ENCODE assay signal across 20 cellular contexts in the genomic region with DNA sequence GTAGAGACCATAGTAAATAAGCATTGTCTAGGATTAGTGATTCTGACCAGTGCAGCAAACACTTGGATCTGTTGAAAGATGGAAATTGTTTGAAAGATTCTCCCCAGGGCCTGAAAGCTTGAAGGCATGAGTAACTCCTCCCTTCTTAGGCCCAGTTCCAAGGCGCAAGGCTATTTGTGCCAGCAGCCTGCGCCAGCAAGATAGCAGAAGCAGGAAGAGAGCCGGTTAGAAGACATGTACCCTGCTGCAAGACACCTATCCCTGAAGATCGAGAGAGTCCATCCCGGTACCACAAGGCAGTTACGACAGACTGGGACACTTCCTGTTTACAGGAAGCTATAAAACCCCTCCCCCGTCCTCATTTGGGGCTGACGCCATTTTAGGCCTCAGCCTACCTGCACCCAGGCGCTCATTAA.
DNase-seq lines count a peak whose midpoint lies in the region; ATAC-seq and TF ChIP-seq lines count a peak whose summit lies in the region.
"Had no signal": no experiment of that assay in that cellular context is flagged by ENCODE, and none has a peak within 500 bp of the region (broad histone marks: within the 10 kb centered on the region; RNA-seq: fewer than 3 reads in every experiment).

No MANE protein-coding gene starts in this region.

- intact Hi-C loops in heart right ventricle (cut with DNase I), result no loop called here

- H3K4me1 Mint-ChIP-seq in WTC11, result peaks cover 33% of the 10 kb centered on the region
- H3K4me1 Mint-ChIP-seq in stimulated activated effector memory CD8-positive, alpha-beta T cell treated with anti-CD3 and anti-CD28 coated beads, Interleukin-12 subunit alpha, Interleukin-12 subunit beta, amount 100 ng/mL, for 72 hours, result no peaks in the 10 kb centered on the region
- H3K4me1 Mint-ChIP-seq: activated naive CD4-positive, alpha-beta T cell treated with anti-CD3 and anti-CD28 coated beads, Interleukin-2, amount 10 ng/mL, durations not matched to agents 7 days and 5 days; nephron; stimulated activated memory B cell treated with anti-CD40 and anti-IgM and Interleukin-4, amounts not matched to agents 10 μg/mL and 1 μg/mL and 100 μg/mL, for 72 hours had no signal

- H3K4me3 ChIP-seq in heart right ventricle, result no peak overlapping the region
- no peak overlapping the region for H3K4me3 ChIP-seq in smooth muscle cell
- H3K4me3 ChIP-seq: colonic mucosa, thyroid gland had no signal

- no peak overlapping the region for H3K9ac ChIP-seq in smooth muscle cell (ENCODE audit: low read depth)

- H3K4me2 ChIP-seq in smooth muscle cell, result no peak overlapping the region

- POLR2A ChIA-PET in WTC11 (lab: Charles Lee), result no interaction called here

- no peaks in the 10 kb centered on the region for H3K36me3 ChIP-seq in heart right ventricle
- no peaks in the 10 kb centered on the region for H3K36me3 ChIP-seq in smooth muscle cell (ENCODE audit: low read depth)
- H3K36me3 ChIP-seq: colonic mucosa, thyroid gland had no signal

- peaks cover 0 to 4% (median 0%) of the 10 kb centered on the region in 9 donors for H3K4me1 ChIP-seq in heart right ventricle
- H3K4me1 ChIP-seq in smooth muscle cell (ENCODE audit: low read depth), result peaks cover 5% of the 10 kb centered on the region
- H3K4me1 ChIP-seq: colonic mucosa had no signal

- H3K36me3 Mint-ChIP-seq in WTC11, result peaks cover 16% of the 10 kb centered on the region
- no peaks in the 10 kb centered on the region for H3K36me3 Mint-ChIP-seq in stimulated activated effector memory CD8-positive, alpha-beta T cell treated with anti-CD3 and anti-CD28 coated beads, Interleukin-12 subunit alpha, Interleukin-12 subunit beta, amount 100 ng/mL, for 72 hours
- H3K36me3 Mint-ChIP-seq: activated naive CD4-positive, alpha-beta T cell treated with anti-CD3 and anti-CD28 coated beads, Interleukin-2, amount 10 ng/mL, durations not matched to agents 7 days and 5 days; stimulated activated memory B cell treated with anti-CD40 and anti-IgM and Interleukin-4, amounts not matched to agents 10 μg/mL and 1 μg/mL and 100 μg/mL, for 72 hours had no signal

- H2AFZ ChIP-seq in smooth muscle cell (ENCODE audit: low read depth), result peak overlapping the region; percentile 28

- in situ Hi-C loops in KBM-7 (cut with MboI; ENCODE audit: low pct_unique_long_range_greater_than_20kb, low sequenced_read_pairs), result no loop called here

- H3K27me3 ChIP-seq in heart right ventricle (no peaks in the 10 kb centered on the region), smooth muscle cell (ENCODE audit: low read depth) (no peaks in the 10 kb centered on the region)
- H3K27me3 ChIP-seq: colonic mucosa, thyroid gland had no signal

- peak; percentile 80 for ATAC-seq in WTC11
- ATAC-seq in heart right ventricle, result peak in 6 of 8 donors; percentile 38 to 85 (median 56)
- no peak for ATAC-seq in stimulated activated effector memory CD8-positive, alpha-beta T cell treated with anti-CD3 and anti-CD28 coated beads, Interleukin-12 subunit alpha, Interleukin-12 subunit beta, amount 100 ng/mL, for 72 hours
- ATAC-seq: activated CD8-positive, alpha-beta T cell treated with anti-CD3 and anti-CD28 coated beads for 36 hours; stimulated activated memory B cell treated with anti-CD40 and anti-IgM and Interleukin-4, amounts not matched to agents 10 μg/mL and 1 μg/mL and 100 μg/mL, for 72 hours had no signal

- H3K27ac ChIP-seq in heart right ventricle, result peak overlapping the region in 3 of 10 donors; percentile 4 to 32 (median 9)
- H3K27ac ChIP-seq in smooth muscle cell (ENCODE audit: low read depth), result no peak overlapping the region
- H3K27ac ChIP-seq: colonic mucosa, thyroid gland had no signal

- CTCF ChIA-PET in WTC11 (lab: Charles Lee), result interaction anchor here (0.6 to 0.8 kb wide), 2 partner anchors 56 to 137 kb away, joined by 3 read pairs; no protein-coding TSS in a partner anchor

- H3K4me3 Mint-ChIP-seq in WTC11, result no peak overlapping the region
- H3K4me3 Mint-ChIP-seq in stimulated activated effector memory CD8-positive, alpha-beta T cell treated with anti-CD3 and anti-CD28 coated beads, Interleukin-12 subunit alpha, Interleukin-12 subunit beta, amount 100 ng/mL, for 72 hours, result no peak overlapping the region
- H3K4me3 Mint-ChIP-seq: activated CD8-positive, alpha-beta T cell treated with anti-CD3 and anti-CD28 coated beads for 36 hours; activated naive CD4-positive, alpha-beta T cell treated with anti-CD3 and anti-CD28 coated beads, Interleukin-2, amount 10 ng/mL, durations not matched to agents 7 days and 5 days; nephron; stimulated activated memory B cell treated with anti-CD40 and anti-IgM and Interleukin-4, amounts not matched to agents 10 μg/mL and 1 μg/mL and 100 μg/mL, for 72 hours had no signal

- TF ChIP-seq CTCF in WTC11 (IDR thresholded peaks at IDR 0.05), result no peak
- TF ChIP-seq CTCF in heart right ventricle (IDR thresholded peaks at IDR 0.05), result no peak
- no peak for TF ChIP-seq CTCF in smooth muscle cell (IDR thresholded peaks at IDR 0.05; ENCODE audit: borderline replicate concordance, insufficient read depth, poor library complexity, severe bottlenecking)

- no peaks in the 10 kb centered on the region for H4K20me1 ChIP-seq in smooth muscle cell (ENCODE audit: low read depth)

- H3K79me2 ChIP-seq in smooth muscle cell (ENCODE audit: low read depth), result no peaks in the 10 kb centered on the region

- 39 to 54% methylated on average over 9 of the region's 9 CpGs for WGBS in heart right ventricle, 2 donors
- 67% methylated on average over 9 of the region's 9 CpGs for WGBS in smooth muscle cell (ENCODE audit: low lambda C conversion rate)

- H3K9me3 ChIP-seq in heart right ventricle (peaks cover 0 to 13% (median 0%) of the 10 kb centered on the region in 11 donors), smooth muscle cell (replicated peaks; ENCODE audit: low read depth) (no peaks in the 10 kb centered on the region)
- H3K9me3 ChIP-seq: colonic mucosa, thyroid gland had no signal

- peak overlapping the region; percentile 33 for H3K27ac Mint-ChIP-seq in WTC11
- no peak overlapping the region for H3K27ac Mint-ChIP-seq in stimulated activated effector memory CD8-positive, alpha-beta T cell treated with anti-CD3 and anti-CD28 coated beads, Interleukin-12 subunit alpha, Interleukin-12 subunit beta, amount 100 ng/mL, for 72 hours
- H3K27ac Mint-ChIP-seq: activated CD8-positive, alpha-beta T cell treated with anti-CD3 and anti-CD28 coated beads for 36 hours; activated naive CD4-positive, alpha-beta T cell treated with anti-CD3 and anti-CD28 coated beads, Interleukin-2, amount 10 ng/mL, durations not matched to agents 7 days and 5 days; nephron; stimulated activated memory B cell treated with anti-CD40 and anti-IgM and Interleukin-4, amounts not matched to agents 10 μg/mL and 1 μg/mL and 100 μg/mL, for 72 hours had no signal

- peak; percentile 77 for DNase-seq in KBM-7
- DNase-seq in WTC11 (ENCODE audit: low spot score), result no peak
- peak; percentile 21 to 29 for DNase-seq in heart right ventricle
- no peak for DNase-seq in smooth muscle cell (lab: John Stamatoyannopoulos, UW; ENCODE audit: unreplicated experiment)
- DNase-seq in stimulated activated CD4-positive, alpha-beta T cell treated with anti-CD3 and anti-CD28 coated beads, Interleukin-15, amount 100 ng/mL, for 24 hours, result no peak
- no peak for DNase-seq in C1 segment of cervical spinal cord (lab: John Stamatoyannopoulos, UW)
- DNase-seq in stimulated activated effector memory CD8-positive, alpha-beta T cell treated with anti-CD3 and anti-CD28 coated beads, Interleukin-12 subunit alpha, Interleukin-12 subunit beta, amount 100 ng/mL, for 72 hours (ENCODE audit: low spot score in 2 of 2), result no peak
- DNase-seq: activated CD8-positive, alpha-beta T cell treated with anti-CD3 and anti-CD28 coated beads for 36 hours; activated naive CD4-positive, alpha-beta T cell treated with anti-CD3 and anti-CD28 coated beads, Interleukin-2, amount 10 ng/mL, durations not matched to agents 7 days and 5 days; activated T-cell treated with anti-CD3 and anti-CD28 coated beads, Interleukin-2, amount 50 U/mL, for 48 hours; colonic mucosa; foreskin fibroblast; hypothalamus; NCI-H1092; NCI-H2029 treated with DMSO at 0.1 percent for 48 hours; NCI-H446; SW 1271; thyroid gland had no signal

- H3K9me3 Mint-ChIP-seq in WTC11, result peaks cover 9% of the 10 kb centered on the region
- H3K9me3 Mint-ChIP-seq in stimulated activated effector memory CD8-positive, alpha-beta T cell treated with anti-CD3 and anti-CD28 coated beads, Interleukin-12 subunit alpha, Interleukin-12 subunit beta, amount 100 ng/mL, for 72 hours, result no peaks in the 10 kb centered on the region
- H3K9me3 Mint-ChIP-seq: activated naive CD4-positive, alpha-beta T cell treated with anti-CD3 and anti-CD28 coated beads, Interleukin-2, amount 10 ng/mL, durations not matched to agents 7 days and 5 days; stimulated activated memory B cell treated with anti-CD40 and anti-IgM and Interleukin-4, amounts not matched to agents 10 μg/mL and 1 μg/mL and 100 μg/mL, for 72 hours had no signal

- H3K27me3 Mint-ChIP-seq in WTC11 (ENCODE audit: low read depth), result no peaks in the 10 kb centered on the region; the same call in 1 of the 2 replicates
- H3K27me3 Mint-ChIP-seq: activated CD8-positive, alpha-beta T cell treated with anti-CD3 and anti-CD28 coated beads for 36 hours; activated naive CD4-positive, alpha-beta T cell treated with anti-CD3 and anti-CD28 coated beads, Interleukin-2, amount 10 ng/mL, durations not matched to agents 7 days and 5 days; stimulated activated memory B cell treated with anti-CD40 and anti-IgM and Interleukin-4, amounts not matched to agents 10 μg/mL and 1 μg/mL and 100 μg/mL, for 72 hours had no signal

- no peaks in the 10 kb centered on the region for H3F3A ChIP-seq in smooth muscle cell (ENCODE audit: low read depth)

Comparison
In these comparisons a context has a peak if more than half of its experiments do, and no peak if none do; other contexts are left out.
1. DNase-seq: peak in KBM-7 (single experiment) and heart right ventricle (2 of 2); none in WTC11 (single experiment), smooth muscle cell (single experiment), stimulated activated CD4-positive, alpha-beta T cell treated with anti-CD3 and anti-CD28 coated beads, Interleukin-15, amount 100 ng/mL, for 24 hours (single experiment), C1 segment of cervical spinal cord (0 of 14) and stimulated activated effector memory CD8-positive, alpha-beta T cell treated with anti-CD3 and anti-CD28 coated beads, Interleukin-12 subunit alpha, Interleukin-12 subunit beta, amount 100 ng/mL, for 72 hours (0 of 2).